ENCODE assay signal across 27 cellular contexts in genomic region chr12:102682698-102683289, GRCh38.
"Had no signal": no experiment of that assay in that cellular context is flagged by ENCODE, and none has a peak within 500 bp of the region (broad histone marks: within the 10 kb centered on the region; RNA-seq: fewer than 3 reads in every experiment).

No MANE protein-coding gene starts in this region.

- H3K4me3 ChIP-seq: body of pancreas, left lung, lung, neural progenitor cell, vagina had no signal

- H3K27me3 Mint-ChIP-seq: effector memory CD8-positive, alpha-beta T cell; stimulated activated naive CD8-positive, alpha-beta T cell treated with anti-CD3 and anti-CD28 coated beads, Interleukin-15, amount 100 ng/mL, for 72 hours; type B pancreatic cell had no signal

- H3K9me3 Mint-ChIP-seq: neural progenitor cell, type B pancreatic cell had no signal

- H3K36me3 Mint-ChIP-seq: activated naive CD8-positive, alpha-beta T cell; natural killer cell; neural progenitor cell; type B pancreatic cell had no signal

- H3K27ac Mint-ChIP-seq: activated naive CD8-positive, alpha-beta T cell; effector memory CD8-positive, alpha-beta T cell; natural killer cell; neural progenitor cell; stimulated activated naive CD8-positive, alpha-beta T cell treated with anti-CD3 and anti-CD28 coated beads, Interleukin-15, amount 100 ng/mL, for 72 hours; type B pancreatic cell had no signal

- DNase-seq: activated CD4-positive, alpha-beta T cell treated with anti-CD3 and anti-CD28 coated beads for 48 hours; activated CD4-positive, alpha-beta T cell treated with anti-CD3 and anti-CD28 coated beads, Interleukin-2, amount 50 U/mL, for 48 hours; activated CD8-positive, alpha-beta memory T cell treated with anti-CD3 and anti-CD28 coated beads for 24 hours; activated effector memory CD4-positive, alpha-beta T cell treated with Interleukin-2 at 50 U/mL for 16 hours; activated naive CD4-positive, alpha-beta T cell treated with Interleukin-2 at 50 U/mL for 16 hours; aorta; body of pancreas; cortex of kidney; effector memory CD8-positive, alpha-beta T cell; kidney glomerular epithelial cell; left lung; mesendoderm; natural killer cell; occipital lobe; right cardiac atrium; stimulated activated CD4-positive, alpha-beta T cell treated with anti-CD3 and anti-CD28 coated beads, Interleukin-12 subunit alpha, Interleukin-12 subunit beta, amount 100 ng/mL, for 4 hours; stimulated activated CD4-positive, alpha-beta T cell treated with anti-CD3 and anti-CD28 coated beads, Interleukin-4, amount 100 ng/mL, for 1 hour; stimulated activated naive CD8-positive, alpha-beta T cell treated with anti-CD3 and anti-CD28 coated beads, Interleukin-15, amount 100 ng/mL, for 72 hours; substantia nigra; WERI-Rb-1 had no signal

- H2AFZ ChIP-seq: neural progenitor cell, parathyroid adenoma had no signal

- H3K79me2 ChIP-seq: parathyroid adenoma had no signal

- H3K36me3 ChIP-seq: left lung, neural progenitor cell, vagina, WERI-Rb-1 had no signal

- H3K9me3 ChIP-seq: body of pancreas, left lung, vagina had no signal

- H3K9ac ChIP-seq: neural progenitor cell, parathyroid adenoma had no signal

- H3K4me1 Mint-ChIP-seq: natural killer cell; neural progenitor cell; stimulated activated naive CD8-positive, alpha-beta T cell treated with anti-CD3 and anti-CD28 coated beads, Interleukin-15, amount 100 ng/mL, for 72 hours had no signal

- ATAC-seq: activated CD4-positive, CD25-positive, alpha-beta regulatory T cell treated with anti-CD3 and anti-CD28 coated beads, Interleukin-2, amount 50 U/mL, for 24 hours; body of pancreas; effector memory CD8-positive, alpha-beta T cell; left lung; natural killer cell; right cardiac atrium; stimulated activated naive CD8-positive, alpha-beta T cell treated with anti-CD3 and anti-CD28 coated beads, Interleukin-15, amount 100 ng/mL, for 72 hours had no signal

- H3K27ac ChIP-seq: body of pancreas, left lung, neural progenitor cell, parathyroid adenoma, vagina, WERI-Rb-1 had no signal

- H3K4me1 ChIP-seq: body of pancreas, left lung, neural progenitor cell, parathyroid adenoma, vagina had no signal

- H3K4me3 Mint-ChIP-seq: activated naive CD8-positive, alpha-beta T cell; effector memory CD8-positive, alpha-beta T cell; natural killer cell; neural progenitor cell; stimulated activated naive CD8-positive, alpha-beta T cell treated with anti-CD3 and anti-CD28 coated beads, Interleukin-15, amount 100 ng/mL, for 72 hours; type B pancreatic cell had no signal

- H3K4me2 ChIP-seq: neural progenitor cell had no signal

- H3K27me3 ChIP-seq: body of pancreas, left lung, neural progenitor cell, vagina had no signal
